Comparison of ENCODE assay signal across 9 cellular contexts in genomic region chr21:35046880-35047229, GRCh38. TPM values are rescaled to one million over a fixed set of nuclear protein-coding genes. Genes with fewer than 3 reads are reported as not detected.
DNase-seq lines count a peak whose midpoint lies in the region; ATAC-seq and TF ChIP-seq lines count a peak whose summit lies in the region.
"Had no signal": no experiment of that assay in that cellular context is flagged by ENCODE, and none has a peak within 500 bp of the region (broad histone marks: within the 10 kb centered on the region; RNA-seq: fewer than 3 reads in every experiment).

No MANE protein-coding gene starts in this region.

- no peaks in the 10 kb centered on the region for H3K27me3 ChIP-seq in hepatocyte
- H3K27me3 ChIP-seq in suprapubic skin: peaks cover 3% of the 10 kb centered on the region

- no peak for ATAC-seq in GM21737 (IDR thresholded peaks at IDR 0.05; ENCODE audit: unreplicated experiment)

- H3K4me1 ChIP-seq in hepatocyte (ENCODE audit: insufficient read depth) (peaks cover 24% of the 10 kb centered on the region), suprapubic skin (peaks cover 31% of the 10 kb centered on the region)

- POLR2A ChIA-PET in activated CD4-positive, alpha-beta T cell treated with anti-CD3 and anti-CD28 coated beads, Interleukin-2, amount 10 ng/mL, durations not matched to agents 7 days and 5 days (lab: Charles Lee): interaction anchor here (0.7 to 2.1 kb wide), 8 partner anchors 20 to 158 kb away, joined by 3 to 11 read pairs (median 4); no protein-coding TSS in a partner anchor
- POLR2A ChIA-PET in activated CD4-positive, alpha-beta memory T cell treated with anti-CD3 and anti-CD28 coated beads, Interleukin-2, amount 10 ng/mL, durations not matched to agents 7 days and 5 days (lab: Charles Lee): interaction anchor here (0.6 to 18.0 kb wide), 27 partner anchors 12 to 1089 kb away, joined by 3 to 623 read pairs (median 4); partner anchors contain the start of gene SETD4

- H3K79me2 ChIP-seq in hepatocyte: no peaks in the 10 kb centered on the region

- TF ChIP-seq CTCF in hepatocyte (IDR thresholded peaks at IDR 0.05; ENCODE audit: poor library complexity): no peak
- TF ChIP-seq CTCF in suprapubic skin (IDR thresholded peaks at IDR 0.05): no peak

- H3K9me3 ChIP-seq in hepatocyte (ENCODE audit: low read depth) (no peaks in the 10 kb centered on the region), suprapubic skin (no peaks in the 10 kb centered on the region)

- H3K4me1 Mint-ChIP-seq in activated CD4-positive, alpha-beta T cell treated with anti-CD3 and anti-CD28 coated beads, Interleukin-2, amount 10 ng/mL, durations not matched to agents 7 days and 5 days: peaks cover 83% of the 10 kb centered on the region
- H3K4me1 Mint-ChIP-seq in activated CD4-positive, alpha-beta memory T cell treated with anti-CD3 and anti-CD28 coated beads, Interleukin-2, amount 10 ng/mL, durations not matched to agents 7 days and 5 days: peaks cover 77% of the 10 kb centered on the region

- no peak for TF ChIP-seq POLR2A in suprapubic skin (IDR thresholded peaks at IDR 0.05)

- TF ChIP-seq EP300 in suprapubic skin (IDR thresholded peaks at IDR 0.05): no peak

- 47% methylated on average over 8 of the region's 8 CpGs for WGBS in hepatocyte (ENCODE audit: low lambda C conversion rate, missing lambda C conversion rate)
- 42% methylated on average over 8 of the region's 8 CpGs for WGBS in suprapubic skin

- H3K27me3 Mint-ChIP-seq in activated CD4-positive, alpha-beta T cell treated with anti-CD3 and anti-CD28 coated beads, Interleukin-2, amount 10 ng/mL, durations not matched to agents 7 days and 5 days: no peaks in the 10 kb centered on the region
- H3K27me3 Mint-ChIP-seq in activated CD4-positive, alpha-beta memory T cell treated with anti-CD3 and anti-CD28 coated beads, Interleukin-2, amount 10 ng/mL, durations not matched to agents 7 days and 5 days: no peaks in the 10 kb centered on the region

- no peaks in the 10 kb centered on the region for H3K36me3 ChIP-seq in hepatocyte (replicated peaks; ENCODE audit: insufficient read depth, low read depth)
- H3K36me3 ChIP-seq in suprapubic skin: no peaks in the 10 kb centered on the region

- H3K4me3 ChIP-seq in hepatocyte (no peak overlapping the region), suprapubic skin (peak overlapping the region; percentile 36)

- peak overlapping the region; percentile 93 for H3K4me3 Mint-ChIP-seq in activated CD4-positive, alpha-beta T cell treated with anti-CD3 and anti-CD28 coated beads, Interleukin-2, amount 10 ng/mL, durations not matched to agents 7 days and 5 days
- peak overlapping the region; percentile 91 for H3K4me3 Mint-ChIP-seq in activated CD4-positive, alpha-beta memory T cell treated with anti-CD3 and anti-CD28 coated beads, Interleukin-2, amount 10 ng/mL, durations not matched to agents 7 days and 5 days

- DNase-seq in activated CD4-positive, alpha-beta T cell treated with anti-CD3 and anti-CD28 coated beads, Interleukin-2, amount 10 ng/mL, durations not matched to agents 7 days and 5 days: no peak
- no peak for DNase-seq in activated CD4-positive, alpha-beta T cell treated with anti-CD3 and anti-CD28 coated beads for 48 hours
- no peak for DNase-seq in activated CD4-positive, alpha-beta memory T cell treated with anti-CD3 and anti-CD28 coated beads, Interleukin-2, amount 10 ng/mL, durations not matched to agents 7 days and 5 days
- DNase-seq in hepatocyte (ENCODE audit: low spot score) (no peak), suprapubic skin (ENCODE audit: low spot score in 2 of 2) (no peak), NCI-H2171 (lab: John Stamatoyannopoulos, UW) (no peak)
- DNase-seq in activated CD8-positive, alpha-beta memory T cell treated with anti-CD3 and anti-CD28 coated beads, Interleukin-2, amount 50 U/mL, for 4 hours: no peak
- DNase-seq: C1 segment of cervical spinal cord had no signal

- peak overlapping the region; percentile 65 for H3K4me2 ChIP-seq in hepatocyte

- CTCF ChIA-PET in activated CD4-positive, alpha-beta T cell treated with anti-CD3 and anti-CD28 coated beads, Interleukin-2, amount 10 ng/mL, durations not matched to agents 7 days and 5 days (lab: Charles Lee): interaction anchor here (0.7 to 5.7 kb wide), 13 partner anchors 9 to 651 kb away, joined by 3 to 27 read pairs (median 4); no protein-coding TSS in a partner anchor
- CTCF ChIA-PET in activated CD4-positive, alpha-beta memory T cell treated with anti-CD3 and anti-CD28 coated beads, Interleukin-2, amount 10 ng/mL, durations not matched to agents 7 days and 5 days (lab: Charles Lee): interaction anchor here (0.8 to 9.9 kb wide), 12 partner anchors 8 to 354 kb away, joined by 3 to 161 read pairs (median 6); no protein-coding TSS in a partner anchor

- no peaks in the 10 kb centered on the region for H4K20me1 ChIP-seq in hepatocyte (ENCODE audit: insufficient read depth, poor library complexity, severe bottlenecking)

- no peaks in the 10 kb centered on the region for H3K9me2 ChIP-seq in hepatocyte (replicated peaks; ENCODE audit: insufficient read depth)

- no peaks in the 10 kb centered on the region for H3K9me3 Mint-ChIP-seq in activated CD4-positive, alpha-beta T cell treated with anti-CD3 and anti-CD28 coated beads, Interleukin-2, amount 10 ng/mL, durations not matched to agents 7 days and 5 days
- no peaks in the 10 kb centered on the region for H3K9me3 Mint-ChIP-seq in activated CD4-positive, alpha-beta memory T cell treated with anti-CD3 and anti-CD28 coated beads, Interleukin-2, amount 10 ng/mL, durations not matched to agents 7 days and 5 days

- H3K27ac ChIP-seq in hepatocyte (peak overlapping the region; percentile 57), suprapubic skin (peak overlapping the region; percentile 43)

- H3K36me3 Mint-ChIP-seq in activated CD4-positive, alpha-beta T cell treated with anti-CD3 and anti-CD28 coated beads, Interleukin-2, amount 10 ng/mL, durations not matched to agents 7 days and 5 days (ENCODE audit: low read depth): peaks cover 55% of the 10 kb centered on the region
- H3K36me3 Mint-ChIP-seq in activated CD4-positive, alpha-beta memory T cell treated with anti-CD3 and anti-CD28 coated beads, Interleukin-2, amount 10 ng/mL, durations not matched to agents 7 days and 5 days (ENCODE audit: low read depth): peaks cover 59% of the 10 kb centered on the region

- H3K27ac Mint-ChIP-seq in activated CD4-positive, alpha-beta T cell treated with anti-CD3 and anti-CD28 coated beads, Interleukin-2, amount 10 ng/mL, durations not matched to agents 7 days and 5 days: peak overlapping the region; percentile 97
- peak overlapping the region; percentile 99 for H3K27ac Mint-ChIP-seq in activated CD4-positive, alpha-beta memory T cell treated with anti-CD3 and anti-CD28 coated beads, Interleukin-2, amount 10 ng/mL, durations not matched to agents 7 days and 5 days

- peak overlapping the region; percentile 7 for H2AFZ ChIP-seq in hepatocyte

RNA-seq across cellular contexts. Expression of gene RUNX1, which starts 2.2 kb away (rescaled TPM):
- 10 to 100 TPM; 52.0 to 54.0 TPM for total RNA-seq in activated CD4-positive, alpha-beta T cell treated with anti-CD3 and anti-CD28 coated beads, Interleukin-2, amount 10 ng/mL, durations not matched to agents 7 days and 5 days
- total RNA-seq in activated CD4-positive, alpha-beta memory T cell treated with anti-CD3 and anti-CD28 coated beads, Interleukin-2, amount 10 ng/mL, durations not matched to agents 7 days and 5 days: 10 to 100 TPM; 53.0 to 56.3 TPM
- total RNA-seq in hepatocyte: 10.9 and 16.7 TPM in 2 replicates
- polyA plus RNA-seq in hepatocyte: 8.5 and 14.4 TPM in 2 replicates
- 10 to 100 TPM; 15.4 to 26.7 (median 20.5) TPM for total RNA-seq in suprapubic skin
